In the genomic region with DNA sequence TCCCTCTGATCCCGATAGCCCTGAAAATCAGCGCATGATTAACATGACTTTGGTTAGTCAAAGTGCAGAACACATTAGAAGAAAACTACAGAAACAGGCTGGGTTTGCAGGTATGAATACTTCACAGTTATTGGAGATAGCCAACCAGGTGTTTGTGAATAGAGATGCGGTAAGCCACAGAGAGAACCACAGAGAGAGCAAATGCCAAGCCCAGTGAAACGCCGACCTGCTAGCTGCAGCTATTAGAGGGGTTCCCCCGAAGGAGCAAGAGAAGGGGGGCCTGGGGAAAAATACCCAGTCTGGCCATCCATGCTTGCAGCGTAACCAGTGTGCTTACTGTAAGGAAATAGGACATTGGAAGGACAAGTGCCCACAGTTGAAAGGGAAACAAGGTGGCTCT, we compare ENCODE assay signal across 9 cellular contexts.
"Had no signal": no experiment of that assay in that cellular context is flagged by ENCODE, and none has a peak within 500 bp of the region (broad histone marks: within the 10 kb centered on the region; RNA-seq: fewer than 3 reads in every experiment).

No MANE protein-coding gene starts in this region.

- H3K9me3 ChIP-seq: HAP-1 had no signal

- H3K27ac ChIP-seq: GM23248 had no signal

- H3K36me3 ChIP-seq: HAP-1 had no signal

- H3K4me2 ChIP-seq: GM23338 had no signal

- H3K4me3 ChIP-seq: GM23248, GM23338, HAP-1 had no signal

- H3K4me1 ChIP-seq: HAP-1 had no signal

- H3K9ac ChIP-seq: GM23248 had no signal

- DNase-seq: GM23248, GOT3, H7, H9, HCEC 1CT, HFFc6 had no signal

- H2AFZ ChIP-seq: GM23248, GM23338 had no signal

- ATAC-seq: GM23338, HCT116 had no signal
